In genomic region chr21:42476493-42477342, GRCh38 we compare ENCODE assay signal across 23 cellular contexts. TPM values are rescaled to one million over a fixed set of nuclear protein-coding genes. Genes with fewer than 3 reads are reported as not detected.
"Had no signal": no experiment of that assay in that cellular context is flagged by ENCODE, and none has a peak within 500 bp of the region (broad histone marks: within the 10 kb centered on the region; RNA-seq: fewer than 3 reads in every experiment).

No MANE protein-coding gene starts in this region.

- H3K9me3 ChIP-seq: mucosa of descending colon, ovary, psoas muscle, right lobe of liver, thyroid gland had no signal

- H3K27ac ChIP-seq: foreskin keratinocyte, neural progenitor cell, ovary, psoas muscle, right lobe of liver, thyroid gland had no signal

- H3K27ac Mint-ChIP-seq: activated CD8-positive, alpha-beta T cell treated with anti-CD3 and anti-CD28 coated beads for 36 hours; activated naive CD8-positive, alpha-beta T cell; activated T-helper 1 cell treated with anti-CD3 and anti-CD28 coated beads, Interleukin-12 subunit alpha, Interleukin-12 subunit beta, Interleukin-2, Interleukin-4 antibody, amounts not matched to agents 30 ng/mL and 10 ng/mL and 1 ng/mL, durations not matched to agents 14 hours and 24 hours and 36 hours; brain; neural progenitor cell had no signal

- H3K36me3 Mint-ChIP-seq: activated naive CD8-positive, alpha-beta T cell; brain; memory B cell; naive B cell; neural progenitor cell had no signal

- H3K9me3 Mint-ChIP-seq: activated CD8-positive, alpha-beta T cell treated with anti-CD3 and anti-CD28 coated beads for 36 hours; activated T-helper 1 cell treated with anti-CD3 and anti-CD28 coated beads, Interleukin-12 subunit alpha, Interleukin-12 subunit beta, Interleukin-2, Interleukin-4 antibody, amounts not matched to agents 30 ng/mL and 10 ng/mL and 1 ng/mL, durations not matched to agents 14 hours and 24 hours and 36 hours; brain; memory B cell; naive B cell; neural progenitor cell had no signal

- H3K27me3 Mint-ChIP-seq: activated CD8-positive, alpha-beta T cell treated with anti-CD3 and anti-CD28 coated beads for 36 hours; activated naive CD8-positive, alpha-beta T cell; brain had no signal

- H3K27me3 ChIP-seq: neural progenitor cell, ovary, right lobe of liver, thyroid gland had no signal

- H3K4me1 ChIP-seq: psoas muscle, thyroid gland had no signal

- ATAC-seq: activated CD8-positive, alpha-beta T cell treated with anti-CD3 and anti-CD28 coated beads for 36 hours; foreskin keratinocyte; left ventricle myocardium superior; mucosa of descending colon; psoas muscle; right lobe of liver had no signal

- H3K9ac ChIP-seq: neural progenitor cell had no signal

- H3K4me3 ChIP-seq: mucosa of descending colon, neural progenitor cell, ovary, psoas muscle, right lobe of liver, smooth muscle cell, thyroid gland had no signal

- H3K4me3 Mint-ChIP-seq: activated CD8-positive, alpha-beta T cell treated with anti-CD3 and anti-CD28 coated beads for 36 hours; activated naive CD8-positive, alpha-beta T cell; activated T-helper 1 cell treated with anti-CD3 and anti-CD28 coated beads, Interleukin-12 subunit alpha, Interleukin-12 subunit beta, Interleukin-2, Interleukin-4 antibody, amounts not matched to agents 30 ng/mL and 10 ng/mL and 1 ng/mL, durations not matched to agents 14 hours and 24 hours and 36 hours; brain; memory B cell; neural progenitor cell had no signal

- DNase-seq: activated CD4-positive, alpha-beta T cell treated with anti-CD3 and anti-CD28 coated beads for 48 hours; activated CD4-positive, CD25-positive, alpha-beta regulatory T cell; activated CD8-positive, alpha-beta T cell treated with anti-CD3 and anti-CD28 coated beads for 36 hours; central memory CD4-positive, alpha-beta T cell; foreskin keratinocyte; hippocampal formation; left ventricle myocardium superior; naive B cell; ovary; right lobe of liver; stimulated activated CD4-positive, alpha-beta T cell treated with anti-CD3 and anti-CD28 coated beads, Interleukin-4, amount 100 ng/mL, for 1 hour; thyroid gland had no signal

- FAIRE-seq: colon, keratinocyte had no signal

- H3K36me3 ChIP-seq: neural progenitor cell, ovary, right lobe of liver, thyroid gland had no signal

RNA-seq across cellular contexts. Expression of gene RSPH1, which starts 19.3 kb away (rescaled TPM):
- total RNA-seq: activated CD8-positive, alpha-beta T cell treated with anti-CD3 and anti-CD28 coated beads for 36 hours; activated T-helper 1 cell treated with anti-CD3 and anti-CD28 coated beads, Interleukin-12 subunit alpha, Interleukin-12 subunit beta, Interleukin-2, Interleukin-4 antibody, amounts not matched to agents 30 ng/mL and 10 ng/mL and 1 ng/mL, durations not matched to agents 14 hours and 24 hours and 36 hours; fibroblast of lung; left ventricle myocardium superior; smooth muscle cell had no signal
- polyA plus RNA-seq: fibroblast of lung had no signal
